Comparison of ENCODE assay signal across 19 cellular contexts in the genomic region with DNA sequence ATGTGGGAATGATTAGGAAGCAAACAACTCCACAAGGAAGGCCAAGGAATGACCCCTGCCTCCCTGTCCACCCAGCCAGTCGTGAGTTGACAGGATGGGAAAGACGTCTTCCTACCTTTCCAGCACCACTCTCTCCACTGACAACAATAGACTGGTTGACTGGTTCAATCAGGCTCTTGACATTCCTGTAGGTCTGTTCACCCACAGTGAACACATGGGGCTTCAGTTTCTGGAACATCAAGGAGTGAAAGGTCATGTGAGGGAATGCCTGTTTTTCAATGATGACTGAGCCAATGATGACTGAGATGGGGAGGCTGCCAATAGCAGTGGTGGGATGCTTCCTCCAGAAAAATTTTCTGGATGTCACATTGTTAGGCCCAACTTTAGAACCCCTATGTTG. TPM values are rescaled to one million over a fixed set of nuclear protein-coding genes. Genes with fewer than 3 reads are reported as not detected.
DNase-seq lines count a peak whose midpoint lies in the region; ATAC-seq and TF ChIP-seq lines count a peak whose summit lies in the region.
"Had no signal": no experiment of that assay in that cellular context is flagged by ENCODE, and none has a peak within 500 bp of the region (broad histone marks: within the 10 kb centered on the region; RNA-seq: fewer than 3 reads in every experiment).

No MANE protein-coding gene starts in this region.

- WGBS in heart right ventricle, 2 donors = 77 to 85% methylated on average over 2 of the region's 2 CpGs

- POLR2A ChIA-PET in activated CD4-positive, alpha-beta memory T cell treated with anti-CD3 and anti-CD28 coated beads for 36 hours (lab: Charles Lee) = interaction anchor here (0.9 to 2.4 kb wide), 6 partner anchors 9 to 42 kb away, joined by 3 to 21 read pairs (median 4); partner anchors contain the start of genes MYO19 and PIGW

- H3K9me3 Mint-ChIP-seq in activated CD4-positive, alpha-beta memory T cell treated with anti-CD3 and anti-CD28 coated beads for 36 hours = no peaks in the 10 kb centered on the region
- no peaks in the 10 kb centered on the region for H3K9me3 Mint-ChIP-seq in type B pancreatic cell
- H3K9me3 Mint-ChIP-seq: CD8-positive, alpha-beta T cell; stimulated activated naive B cell treated with anti-CD40 and anti-IgM and Interleukin-4, amounts not matched to agents 10 μg/mL and 1 μg/mL and 100 μg/mL, for 72 hours had no signal

- H3K36me3 Mint-ChIP-seq in activated CD4-positive, alpha-beta memory T cell treated with anti-CD3 and anti-CD28 coated beads for 36 hours = peaks cover 56% of the 10 kb centered on the region
- H3K36me3 Mint-ChIP-seq in type B pancreatic cell = peaks cover 26% of the 10 kb centered on the region

- H3K27ac ChIP-seq in right atrium auricular region (no peak overlapping the region), heart right ventricle (no peak overlapping the region)
- H3K27ac ChIP-seq: breast epithelium, ovary, right lobe of liver, thyroid gland had no signal

- H3K9me3 ChIP-seq in right atrium auricular region (no peaks in the 10 kb centered on the region), heart right ventricle (no peaks in the 10 kb centered on the region)
- H3K9me3 ChIP-seq: breast epithelium, ovary, right lobe of liver, thyroid gland had no signal

- ATAC-seq in heart right ventricle (no peak), HG02870 (IDR thresholded peaks at IDR 0.05; ENCODE audit: unreplicated experiment) (no peak)
- ATAC-seq: CD8-positive, alpha-beta T cell; K562; right lobe of liver had no signal

- TF ChIP-seq CTCF in right atrium auricular region (IDR thresholded peaks at IDR 0.05) (no peak), heart right ventricle (IDR thresholded peaks at IDR 0.05) (no peak), foreskin fibroblast (IDR thresholded peaks at IDR 0.05; ENCODE audit: low read depth, low read length) (no peak), type B pancreatic cell (conservative IDR thresholded peaks at IDR 0.05) (no peak)

- CTCF ChIA-PET in activated CD4-positive, alpha-beta memory T cell treated with anti-CD3 and anti-CD28 coated beads for 36 hours (lab: Charles Lee) = interaction anchor here (1.2 to 2.5 kb wide), 3 partner anchors 9 to 78 kb away, joined by 4 to 16 read pairs (median 5); partner anchors contain the start of genes MYO19 and PIGW

- DNase-seq in right atrium auricular region (ENCODE audit: low spot score) = peak; percentile 16
- DNase-seq in heart right ventricle = no peak
- DNase-seq in activated CD4-positive, alpha-beta memory T cell treated with anti-CD3 and anti-CD28 coated beads for 36 hours = no peak
- peak; percentile 62 to 76 for DNase-seq in foreskin fibroblast
- peak; percentile 43 for DNase-seq in type B pancreatic cell (ENCODE audit: extremely low spot score, unreplicated experiment)
- no peak for DNase-seq in SW 1271 (lab: John Stamatoyannopoulos, UW)
- DNase-seq in NCI-H2227 treated with DMSO at 0.1 percent for 48 hours (lab: John Stamatoyannopoulos, UW) = no peak
- DNase-seq: activated CD4-positive, CD25-positive, alpha-beta regulatory T cell treated with anti-CD3 and anti-CD28 coated beads, Interleukin-2, amount 50 U/mL, for 72 hours; erythroblast; NCI-H1930; NK-92 treated with Interleukin-12 subunit alpha and Interleukin-12 subunit beta, amount 100 ng/mL, for 24 hours; right lobe of liver; stimulated activated naive B cell treated with anti-CD40 and anti-IgM and Interleukin-4, amounts not matched to agents 10 μg/mL and 1 μg/mL and 100 μg/mL, for 72 hours; thyroid gland had no signal

- H3K4me1 Mint-ChIP-seq in activated CD4-positive, alpha-beta memory T cell treated with anti-CD3 and anti-CD28 coated beads for 36 hours (ENCODE audit: low read depth) = peaks cover 29% of the 10 kb centered on the region
- H3K4me1 Mint-ChIP-seq in type B pancreatic cell (ENCODE audit: unreplicated experiment) = no peaks in the 10 kb centered on the region

- H3K4me3 Mint-ChIP-seq in activated CD4-positive, alpha-beta memory T cell treated with anti-CD3 and anti-CD28 coated beads for 36 hours = no peak overlapping the region
- no peak overlapping the region for H3K4me3 Mint-ChIP-seq in type B pancreatic cell
- H3K4me3 Mint-ChIP-seq: CD8-positive, alpha-beta T cell; stimulated activated naive B cell treated with anti-CD40 and anti-IgM and Interleukin-4, amounts not matched to agents 10 μg/mL and 1 μg/mL and 100 μg/mL, for 72 hours had no signal

- no peaks in the 10 kb centered on the region for H3K4me1 ChIP-seq in right atrium auricular region
- peaks cover 0 to 5% (median 0%) of the 10 kb centered on the region in 9 donors for H3K4me1 ChIP-seq in heart right ventricle
- H3K4me1 ChIP-seq: breast epithelium, right lobe of liver, thyroid gland had no signal

- H3K4me3 ChIP-seq in right atrium auricular region (no peak overlapping the region), heart right ventricle (no peak overlapping the region), foreskin fibroblast (ENCODE audit: low read depth in 1 of 2, low read length in 2 of 2) (no peak overlapping the region)
- H3K4me3 ChIP-seq: breast epithelium, K562, ovary, right lobe of liver, thyroid gland had no signal

- H3K27me3 ChIP-seq in right atrium auricular region = no peaks in the 10 kb centered on the region
- H3K27me3 ChIP-seq in heart right ventricle = no peaks in the 10 kb centered on the region
- H3K27me3 ChIP-seq: breast epithelium, ovary, right lobe of liver, thyroid gland had no signal

- H3K27me3 Mint-ChIP-seq in activated CD4-positive, alpha-beta memory T cell treated with anti-CD3 and anti-CD28 coated beads for 36 hours = no peaks in the 10 kb centered on the region
- H3K27me3 Mint-ChIP-seq in type B pancreatic cell = no peaks in the 10 kb centered on the region
- H3K27me3 Mint-ChIP-seq: stimulated activated naive B cell treated with anti-CD40 and anti-IgM and Interleukin-4, amounts not matched to agents 10 μg/mL and 1 μg/mL and 100 μg/mL, for 72 hours had no signal

- H3K36me3 ChIP-seq in right atrium auricular region (peaks cover 45% of the 10 kb centered on the region), heart right ventricle (peaks cover 0 to 100% (median 24%) of the 10 kb centered on the region in 9 donors)
- H3K36me3 ChIP-seq: breast epithelium, ovary had no signal

- intact Hi-C loops in heart right ventricle (cut with DNase I) = no loop called here
- intact Hi-C loops in activated CD4-positive, alpha-beta memory T cell treated with anti-CD3 and anti-CD28 coated beads for 36 hours (cut with micrococcal nuclease) = no loop called here

- H3K27ac Mint-ChIP-seq in activated CD4-positive, alpha-beta memory T cell treated with anti-CD3 and anti-CD28 coated beads for 36 hours = peak overlapping the region; percentile 78
- no peak overlapping the region for H3K27ac Mint-ChIP-seq in type B pancreatic cell
- H3K27ac Mint-ChIP-seq: CD8-positive, alpha-beta T cell; stimulated activated naive B cell treated with anti-CD40 and anti-IgM and Interleukin-4, amounts not matched to agents 10 μg/mL and 1 μg/mL and 100 μg/mL, for 72 hours had no signal

RNA-seq across cellular contexts. Expression of gene MYO19, which starts 9.6 kb away (rescaled TPM):
- total RNA-seq in right atrium auricular region (10 to 100 TPM in 1 of 2 donors, 1 to 10 TPM in 1; 8.2 to 12.8 TPM), heart right ventricle (10 to 100 TPM in 9 of 10 donors, 1 to 10 TPM in 1; 8.8 to 22.9 (median 13.9) TPM), type B pancreatic cell (ENCODE audit: low replicate concordance) (71.3 and 94.7 TPM in 2 replicates)
- 10 to 100 TPM; 15.6 to 40.4 TPM for polyA plus RNA-seq in heart right ventricle
- 100 to 1,000 TPM; 106 to 112 TPM for total RNA-seq in activated CD4-positive, alpha-beta memory T cell treated with anti-CD3 and anti-CD28 coated beads for 36 hours

RNA-seq across cellular contexts. Expression of gene PIGW, which starts 9.7 kb away (rescaled TPM):
- total RNA-seq in right atrium auricular region (1 to 10 TPM; 2.8 to 3.9 TPM), heart right ventricle (10 to 100 TPM in 1 of 10 donors, 1 to 10 TPM in 9; 4.0 to 10.2 (median 6.5) TPM), type B pancreatic cell (ENCODE audit: low replicate concordance) (11.1 and 13.5 TPM in 2 replicates)
- 1 to 10 TPM; 2.5 to 5.1 TPM for polyA plus RNA-seq in heart right ventricle
- 10 to 100 TPM; 11.8 to 12.3 TPM for total RNA-seq in activated CD4-positive, alpha-beta memory T cell treated with anti-CD3 and anti-CD28 coated beads for 36 hours

RNA-seq across cellular contexts. Expression of gene GGNBP2, which starts 19.6 kb away (rescaled TPM):
- total RNA-seq in right atrium auricular region (10 to 100 TPM; 26.7 to 30.1 TPM), heart right ventricle (10 to 100 TPM; 35.6 to 51.2 (median 48.1) TPM), type B pancreatic cell (ENCODE audit: low replicate concordance) (63.7 and 72.0 TPM in 2 replicates)
- polyA plus RNA-seq in heart right ventricle = 10 to 100 TPM; 25.9 to 41.3 TPM
- total RNA-seq in activated CD4-positive, alpha-beta memory T cell treated with anti-CD3 and anti-CD28 coated beads for 36 hours = 10 to 100 TPM; 74.8 to 84.0 TPM

RNA-seq across cellular contexts. Expression of gene ZNHIT3, which starts 38.6 kb away (rescaled TPM):
- total RNA-seq in right atrium auricular region = 10 to 100 TPM; 16.4 to 17.6 TPM
- 10 to 100 TPM; 17.1 to 27.0 (median 23.0) TPM for total RNA-seq in heart right ventricle
- polyA plus RNA-seq in heart right ventricle = 10 to 100 TPM; 12.0 to 34.0 TPM
- 10 to 100 TPM; 41.6 to 45.2 TPM for total RNA-seq in activated CD4-positive, alpha-beta memory T cell treated with anti-CD3 and anti-CD28 coated beads for 36 hours
- 34.6 and 43.3 TPM in 2 replicates for total RNA-seq in type B pancreatic cell (ENCODE audit: low replicate concordance)

Comparison
In these comparisons a context has a peak if more than half of its experiments do, and no peak if none do; other contexts are left out.
1. DNase-seq: peak in right atrium auricular region (single experiment), foreskin fibroblast (2 of 2) and type B pancreatic cell (single experiment); none in heart right ventricle (0 of 2), activated CD4-positive, alpha-beta memory T cell treated with anti-CD3 and anti-CD28 coated beads for 36 hours (single experiment), SW 1271 (0 of 2) and NCI-H2227 treated with DMSO at 0.1 percent for 48 hours (single experiment).